ENCODE assay signal across 17 cellular contexts in the genomic region with DNA sequence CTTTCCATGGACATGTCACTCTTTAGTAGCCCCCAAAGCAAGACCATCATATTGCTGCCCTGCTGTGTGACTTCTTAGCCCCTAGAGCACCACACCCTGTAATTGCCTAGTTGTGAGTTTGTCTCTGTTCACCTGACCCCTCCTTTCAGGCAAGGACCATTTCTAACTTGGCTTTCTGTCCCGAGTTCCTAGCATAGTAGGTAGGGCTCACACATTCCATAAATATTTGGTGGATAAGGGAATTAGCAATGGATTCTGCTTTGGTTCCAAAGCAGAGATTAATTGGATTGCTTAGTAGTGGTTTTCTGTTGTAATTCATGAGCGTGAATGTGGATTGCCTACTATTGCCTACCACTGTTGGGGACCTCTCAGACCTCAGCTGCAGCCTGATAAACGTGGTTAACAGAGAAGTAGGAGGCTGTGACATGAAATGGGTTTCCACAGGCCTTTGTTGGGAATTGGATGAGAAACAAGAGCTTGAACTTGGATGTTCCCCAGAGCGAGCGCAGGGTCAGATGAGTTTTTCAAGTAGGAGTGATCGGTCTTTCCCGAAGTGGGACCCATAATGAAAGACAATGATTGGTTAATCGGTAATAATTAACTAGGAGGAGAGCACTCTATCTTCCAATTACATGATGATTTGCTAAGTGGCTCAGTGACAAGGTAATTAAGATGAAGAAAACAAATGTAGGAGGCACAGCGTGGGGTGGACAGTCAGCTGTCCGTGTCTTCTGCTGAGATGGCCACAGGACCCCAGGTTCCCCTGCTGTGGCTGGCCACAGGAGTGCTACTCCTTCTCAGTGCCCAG. TPM values are rescaled to one million over a fixed set of nuclear protein-coding genes. Genes with fewer than 3 reads are reported as not detected.
A peak's percentile ranks its signal among the peaks of the same experiment; 100 is the strongest.
DNase-seq lines count a peak whose midpoint lies in the region; ATAC-seq, FAIRE-seq and TF ChIP-seq lines count a peak whose summit lies in the region.
"Had no signal": no experiment of that assay in that cellular context is flagged by ENCODE, and none has a peak within 500 bp of the region (broad histone marks: within the 10 kb centered on the region; RNA-seq: fewer than 3 reads in every experiment).

No MANE protein-coding gene starts in this region.

- TF ChIP-seq CTCF in A549 (IDR thresholded peaks at IDR 0.05): no peak
- TF ChIP-seq CTCF in body of pancreas (IDR thresholded peaks at IDR 0.05): no peak
- TF ChIP-seq CTCF in neural progenitor cell (IDR thresholded peaks at IDR 0.05): no peak
- no peak for TF ChIP-seq CTCF in chondrocyte (IDR thresholded peaks at IDR 0.05)
- TF ChIP-seq CTCF in dorsolateral prefrontal cortex (IDR thresholded peaks at IDR 0.05 in 54 of 56, conservative IDR thresholded peaks at IDR 0.05 in 2 of 56; ENCODE audit: low read depth in 1 of 56, partially characterized antibody in 56 of 56): no peak

- TF ChIP-seq RAD21 in A549 (conservative IDR thresholded peaks at IDR 0.05 in 1 of 2, IDR thresholded peaks at IDR 0.05 in 1 of 2): no peak

- H3K9me3 ChIP-seq in A549: peaks cover 63% of the 10 kb centered on the region
- peaks cover 0 to 10% (median 0%) of the 10 kb centered on the region in 3 donors for H3K9me3 ChIP-seq in body of pancreas
- H3K9me3 ChIP-seq in neural progenitor cell (ENCODE audit: low read depth): no peaks in the 10 kb centered on the region

- H3K4me3 ChIP-seq in A549 (no peak overlapping the region), body of pancreas (no peak overlapping the region), neural progenitor cell (no peak overlapping the region), dorsolateral prefrontal cortex (no peak overlapping the region)

- FAIRE-seq in A549 (lab: Jason Lieb, UNC): no peak
- FAIRE-seq: GM19239 had no signal

- H3K36me3 ChIP-seq in body of pancreas (replicated peaks in 1 of 2; ENCODE audit: insufficient read depth in 1 of 2, low read depth in 2 of 2): no peaks in the 10 kb centered on the region
- H3K36me3 ChIP-seq in neural progenitor cell: no peaks in the 10 kb centered on the region

- ATAC-seq in A549: peak; percentile 27 to 61; a peak in 3 of 6 replicates
- ATAC-seq in body of pancreas: peak; percentile 84

- no peak overlapping the region for H2AFZ ChIP-seq in neural progenitor cell (replicated peaks)

- H3K27ac Mint-ChIP-seq in neural progenitor cell (peak overlapping the region; percentile 94), chondrocyte (ENCODE audit: unreplicated experiment) (no peak overlapping the region)
- H3K27ac Mint-ChIP-seq: CD4-positive, CD25-positive, alpha-beta regulatory T cell had no signal

- H3K27me3 Mint-ChIP-seq in neural progenitor cell (ENCODE audit: insufficient read depth, low read depth): peaks cover 4% of the 10 kb centered on the region
- H3K27me3 Mint-ChIP-seq in chondrocyte (ENCODE audit: low read depth): peaks cover 36% of the 10 kb centered on the region

- no peak overlapping the region for H3K4me3 Mint-ChIP-seq in neural progenitor cell
- no peak overlapping the region for H3K4me3 Mint-ChIP-seq in chondrocyte (ENCODE audit: unreplicated experiment)
- H3K4me3 Mint-ChIP-seq: CD4-positive, CD25-positive, alpha-beta regulatory T cell had no signal

- H3K9ac ChIP-seq in neural progenitor cell: no peak overlapping the region

- H3F3A ChIP-seq in neural progenitor cell (ENCODE audit: low read depth): no peaks in the 10 kb centered on the region

- DNase-seq in A549 (ENCODE audit: low read depth in 1 of 2, low spot score in 1 of 2) (peak in 1 of 2 experiments; percentile 29), body of pancreas (no peak), neural progenitor cell (ENCODE audit: low spot score) (no peak), chondrocyte (ENCODE audit: low spot score) (no peak), dorsolateral prefrontal cortex (no peak), activated T-cell treated with anti-CD3 and anti-CD28 coated beads for 4 hours (no peak)
- DNase-seq: AML-193; CD4-positive, CD25-positive, alpha-beta regulatory T cell; DMS79; GDM1; HCEC 1CT; MM.1S; NCI-H1930; NCI-H2171; NCI-H82 had no signal

- no peaks in the 10 kb centered on the region for H4K20me1 ChIP-seq in neural progenitor cell (ENCODE audit: low read depth)

- H3K27ac ChIP-seq in A549 (peak overlapping the region; percentile 89 to 92), body of pancreas (peak overlapping the region in 2 of 4 donors; percentile 15 to 16), neural progenitor cell (no peak overlapping the region), dorsolateral prefrontal cortex (no peak overlapping the region)

- 76% methylated on average over 10 of the region's 10 CpGs for WGBS in A549 (ENCODE audit: missing lambda C conversion rate)
- 45 to 54% methylated on average over 10 of the region's 10 CpGs for WGBS in body of pancreas, 2 donors

- CTCF ChIA-PET in A549 (lab: Yijun Ruan, JAX): interaction anchor here (0.8 kb wide), 1 partner anchor 86 kb away, joined by 3 read pairs; no protein-coding TSS in a partner anchor

- peaks cover 29% of the 10 kb centered on the region for H3K4me1 ChIP-seq in A549
- no peaks in the 10 kb centered on the region for H3K4me1 ChIP-seq in body of pancreas
- H3K4me1 ChIP-seq in neural progenitor cell: no peaks in the 10 kb centered on the region

- H3K27me3 ChIP-seq in body of pancreas (no peaks in the 10 kb centered on the region), neural progenitor cell (no peaks in the 10 kb centered on the region), dorsolateral prefrontal cortex (peaks cover 0 to 8% (median 0%) of the 10 kb centered on the region in 45 donors)

- H3K36me3 Mint-ChIP-seq in neural progenitor cell: peaks cover 1% of the 10 kb centered on the region
- peaks cover 2% of the 10 kb centered on the region for H3K36me3 Mint-ChIP-seq in chondrocyte (ENCODE audit: low read depth)
- H3K36me3 Mint-ChIP-seq: CD4-positive, CD25-positive, alpha-beta regulatory T cell had no signal

- POLR2A ChIA-PET in A549 (lab: Yijun Ruan, JAX): no interaction called here

- intact Hi-C loops in body of pancreas (cut with DNase I) (no loop called here), dorsolateral prefrontal cortex (cut with DNase I) (no loop called here)

- H3K4me1 Mint-ChIP-seq in neural progenitor cell (peaks cover 5% of the 10 kb centered on the region), chondrocyte (ENCODE audit: low read depth) (no peaks in the 10 kb centered on the region)
- H3K4me1 Mint-ChIP-seq: CD4-positive, CD25-positive, alpha-beta regulatory T cell had no signal

- peaks cover 25% of the 10 kb centered on the region for H3K9me3 Mint-ChIP-seq in neural progenitor cell
- H3K9me3 Mint-ChIP-seq in chondrocyte (ENCODE audit: low read depth): peaks cover 10% of the 10 kb centered on the region

- H3K79me2 ChIP-seq in neural progenitor cell (ENCODE audit: low read depth): no peaks in the 10 kb centered on the region

- no peak for TF ChIP-seq EP300 in A549 (IDR thresholded peaks at IDR 0.05)

- H3K4me2 ChIP-seq in A549 (peak overlapping the region; percentile 79), neural progenitor cell (no peak overlapping the region)

- TF ChIP-seq POLR2A in A549 (IDR thresholded peaks at IDR 0.05; ENCODE audit: low read length): no peak
- no peak for TF ChIP-seq POLR2A in body of pancreas (IDR thresholded peaks at IDR 0.05)

RNA-seq across cellular contexts. Expression of a gene that starts 13.4 kb away (rescaled TPM):
- 1.9 and 2.5 TPM in 2 replicates for polyA plus RNA-seq in A549 (2011; rRNA removed)
- polyA plus RNA-seq in A549 (2012; cell fraction: cytosol; rRNA removed): 0.75 and 0.96 TPM in 2 replicates
- 0.64 and 0.89 TPM in 2 replicates for polyA plus RNA-seq in A549 (2012; cell fraction: nucleus; rRNA removed)
- polyA plus RNA-seq in A549 (2017; fragmentation: RNase III; extraction: RNeasy Plus Mini Kit Qiagen cat#74134 plus additional on column Dnase treatment): 1.4 to 2.0 TPM (median 1.9 TPM) in 3 replicates
- polyA minus RNA-seq in A549 (2011; rRNA and poly(A)+ RNA removed): 3.4 and 3.5 TPM in 2 replicates
- not detected for total RNA-seq in body of pancreas
- total RNA-seq in neural progenitor cell (ENCODE audit: low replicate concordance): not detected in 2 replicates
- not detected in 3 replicates for total RNA-seq in chondrocyte
- total RNA-seq in dorsolateral prefrontal cortex: not detected
- total RNA-seq: CD4-positive, CD25-positive, alpha-beta regulatory T cell; NCI-H460 had no signal
- polyA plus RNA-seq: CD4-positive, CD25-positive, alpha-beta regulatory T cell had no signal

RNA-seq across cellular contexts. Expression of a gene that starts 17.8 kb away (rescaled TPM):
- polyA plus RNA-seq in A549 (2011; rRNA removed) (0.39 and 0.49 TPM in 2 replicates), A549 (2017; fragmentation: RNase III; extraction: RNeasy Plus Mini Kit Qiagen cat#74134 plus additional on column Dnase treatment) (0.08 to 0.23 TPM (median 0.17 TPM) in 3 replicates)
- 0.05 and 0.06 TPM in 2 replicates for polyA plus RNA-seq in A549 (2012; cell fraction: cytosol; rRNA removed)
- polyA plus RNA-seq in A549 (2012; cell fraction: nucleus; rRNA removed): 0.07 and 0.09 TPM in 2 replicates
- polyA minus RNA-seq in A549 (2011; rRNA and poly(A)+ RNA removed): 0.62 and 0.73 TPM in 2 replicates
- total RNA-seq in body of pancreas (not detected), neural progenitor cell (ENCODE audit: low replicate concordance) (not detected in 2 replicates), chondrocyte (not detected in 3 replicates), dorsolateral prefrontal cortex (not detected)
- total RNA-seq: CD4-positive, CD25-positive, alpha-beta regulatory T cell; NCI-H460 had no signal
- polyA plus RNA-seq: CD4-positive, CD25-positive, alpha-beta regulatory T cell had no signal

RNA-seq across cellular contexts. Expression of a gene that starts 28.1 kb away (rescaled TPM):
- polyA plus RNA-seq in A549 (2011; rRNA removed): 0.09 and 0.13 TPM in 2 replicates
- 0.10 and 0.20 TPM in 2 replicates for polyA plus RNA-seq in A549 (2012; cell fraction: cytosol; rRNA removed)
- 0.30 and 0.43 TPM in 2 replicates for polyA plus RNA-seq in A549 (2012; cell fraction: nucleus; rRNA removed)
- polyA plus RNA-seq in A549 (2017; fragmentation: RNase III; extraction: RNeasy Plus Mini Kit Qiagen cat#74134 plus additional on column Dnase treatment): 0.05 to 0.14 TPM (median 0.12 TPM) in 3 replicates
- 1.4 and 1.6 TPM in 2 replicates for polyA minus RNA-seq in A549 (2011; rRNA and poly(A)+ RNA removed)
- 1 to 10 TPM in 1 of 2 donors, not detected in 1; 3.3 TPM for total RNA-seq in body of pancreas
- not detected in 2 replicates for total RNA-seq in neural progenitor cell (ENCODE audit: low replicate concordance)
- total RNA-seq in chondrocyte: not detected in 3 replicates
- not detected for total RNA-seq in dorsolateral prefrontal cortex
- total RNA-seq: CD4-positive, CD25-positive, alpha-beta regulatory T cell; NCI-H460 had no signal
- polyA plus RNA-seq: CD4-positive, CD25-positive, alpha-beta regulatory T cell had no signal

RNA-seq across cellular contexts. Expression of a gene that starts 31.5 kb away (rescaled TPM):
- polyA plus RNA-seq in A549 (2011; rRNA removed): 0.63 and 0.71 TPM in 2 replicates
- polyA plus RNA-seq in A549 (2012; cell fraction: cytosol; rRNA removed): 0.25 and 0.26 TPM in 2 replicates
- polyA plus RNA-seq in A549 (2012; cell fraction: nucleus; rRNA removed): 0.30 and 0.58 TPM in 2 replicates
- 0.04 to 0.28 TPM (median 0.10 TPM) in 3 replicates for polyA plus RNA-seq in A549 (2017; fragmentation: RNase III; extraction: RNeasy Plus Mini Kit Qiagen cat#74134 plus additional on column Dnase treatment)
- 0.54 TPM in 1 of 2 replicates, not detected in the other for polyA minus RNA-seq in A549 (2011; rRNA and poly(A)+ RNA removed)
- total RNA-seq in body of pancreas: not detected
- not detected in 2 replicates for total RNA-seq in neural progenitor cell (ENCODE audit: low replicate concordance)
- total RNA-seq in chondrocyte: not detected in 3 replicates
- total RNA-seq in dorsolateral prefrontal cortex: 1 to 10 TPM in 1 of 120 experiments, under 1 TPM in 21, not detected in 98; 0.09 to 1.1 (median 0.24) TPM
- total RNA-seq: CD4-positive, CD25-positive, alpha-beta regulatory T cell; NCI-H460 had no signal
- polyA plus RNA-seq: CD4-positive, CD25-positive, alpha-beta regulatory T cell had no signal

RNA-seq across cellular contexts. Expression of a gene that starts 34.0 kb away (rescaled TPM):
- polyA plus RNA-seq in A549 (2011; rRNA removed): 0.05 TPM in 1 of 2 replicates, not detected in the other
- polyA plus RNA-seq in A549 (2012; cell fraction: cytosol; rRNA removed): 0.03 and 0.04 TPM in 2 replicates
- 0.02 TPM in 1 of 2 replicates, not detected in the other for polyA plus RNA-seq in A549 (2012; cell fraction: nucleus; rRNA removed)
- 0.12 TPM in 1 of 3 replicates, not detected in the others for polyA plus RNA-seq in A549 (2017; fragmentation: RNase III; extraction: RNeasy Plus Mini Kit Qiagen cat#74134 plus additional on column Dnase treatment)
- 1.1 and 1.2 TPM in 2 replicates for polyA minus RNA-seq in A549 (2011; rRNA and poly(A)+ RNA removed)
- not detected for total RNA-seq in body of pancreas
- not detected in 2 replicates for total RNA-seq in neural progenitor cell (ENCODE audit: low replicate concordance)
- not detected in 3 replicates for total RNA-seq in chondrocyte
- total RNA-seq in dorsolateral prefrontal cortex: under 1 TPM in 1 of 120 experiments, not detected in 119; 0.19 TPM
- total RNA-seq: CD4-positive, CD25-positive, alpha-beta regulatory T cell; NCI-H460 had no signal
- polyA plus RNA-seq: CD4-positive, CD25-positive, alpha-beta regulatory T cell had no signal

Comparison
In these comparisons a context has a peak if more than half of its experiments do, and no peak if none do; other contexts are left out.
1. H3K27ac ChIP-seq: peak in A549 (2 of 2); none in neural progenitor cell (single experiment) and dorsolateral prefrontal cortex (0 of 59).